In the genomic region with DNA sequence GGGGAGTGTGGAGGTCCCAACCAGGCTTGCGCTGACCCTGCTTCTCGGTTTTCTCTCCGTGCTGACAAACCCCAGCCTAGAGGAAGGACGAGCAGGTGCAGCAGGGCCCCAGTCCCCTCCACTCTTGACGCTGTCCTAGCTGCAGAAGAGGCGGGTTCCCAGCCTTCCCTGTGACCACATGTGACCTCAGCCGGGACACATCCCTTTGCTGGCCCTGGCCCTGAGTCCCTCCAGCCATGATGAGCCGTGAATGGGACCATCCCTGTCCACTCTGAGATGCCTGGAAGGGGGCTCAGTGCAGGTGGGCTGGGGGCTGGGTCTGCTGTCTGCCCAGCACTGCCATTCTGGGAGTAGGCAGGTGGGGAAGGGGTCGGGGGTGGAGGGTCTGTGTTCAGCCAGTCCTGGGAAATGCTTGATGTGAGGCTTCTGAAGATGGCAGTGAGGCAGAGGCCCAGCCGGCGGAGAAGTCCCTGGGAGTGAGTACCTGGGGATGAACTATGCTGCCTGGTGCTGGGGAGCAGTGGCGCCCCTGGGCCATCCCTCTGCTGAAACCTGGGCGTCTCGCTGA, we compare ENCODE assay signal across 8 cellular contexts. TPM values are rescaled to one million over a fixed set of nuclear protein-coding genes. Genes with fewer than 3 reads are reported as not detected.
DNase-seq lines count a peak whose midpoint lies in the region; ATAC-seq, FAIRE-seq and TF ChIP-seq lines count a peak whose summit lies in the region.

No MANE protein-coding gene starts in this region.

- H3K4me3 ChIP-seq in AG10803 (ENCODE audit: low read length), result peak overlapping the region; percentile 85
- H3K4me3 ChIP-seq in HFF-Myc (replicated peaks; ENCODE audit: low read depth, low read length), result peak overlapping the region; percentile 77
- H3K4me3 ChIP-seq in mucosa of stomach (ENCODE audit: low read length), result no peak overlapping the region
- H3K4me3 ChIP-seq in body of pancreas, result no peak overlapping the region
- H3K4me3 ChIP-seq in small intestine (ENCODE audit: low read depth in 1 of 2, low read length in 2 of 2), result no peak overlapping the region

- no peak for ATAC-seq in body of pancreas

- no peak for TF ChIP-seq CTCF in AG10803 (conservative IDR thresholded peaks at IDR 0.05; ENCODE audit: low read length)
- no peak for TF ChIP-seq CTCF in HFF-Myc (IDR thresholded peaks at IDR 0.05; ENCODE audit: low read depth, low read length, missing control alignments)
- no peak for TF ChIP-seq CTCF in brain (conservative IDR thresholded peaks at IDR 0.05)
- no peak for TF ChIP-seq CTCF in body of pancreas (IDR thresholded peaks at IDR 0.05)

- DNase-seq in AG10803 (ENCODE audit: low read depth) (no peak), HFF-Myc (ENCODE audit: extremely low read depth, low read depth) (no peak), glomerular visceral epithelial cell (ENCODE audit: extremely low spot score) (no peak), body of pancreas (no peak), small intestine (no peak)
- no peak for DNase-seq in activated effector memory CD4-positive, alpha-beta T cell treated with Interleukin-2 at 50 U/mL for 16 hours

- peaks cover 47% of the 10 kb centered on the region for H3K4me1 ChIP-seq in mucosa of stomach (ENCODE audit: control insufficient read depth, insufficient read depth, low read length)
- peaks cover 55% of the 10 kb centered on the region for H3K4me1 ChIP-seq in body of pancreas
- H3K4me1 ChIP-seq in small intestine (ENCODE audit: control insufficient read depth in 2 of 2, insufficient read depth in 1 of 2, low read depth in 1 of 2, low read length in 1 of 2), result peaks cover 2 to 22% of the 10 kb centered on the region in 2 donors

- H3K27ac ChIP-seq in body of pancreas, result peak overlapping the region in 1 of 4 donors; percentile 27
- H3K27ac ChIP-seq in small intestine (ENCODE audit: low read depth in 1 of 2, low read length in 1 of 2), result peak overlapping the region in 1 of 2 donors; percentile 89

- peak overlapping the region; percentile 15 for H3K9ac ChIP-seq in mucosa of stomach (ENCODE audit: low read length)

- H3K4me3 Mint-ChIP-seq in brain, result peak overlapping the region; percentile 95 to 98 (median 97)

- H3K9me3 ChIP-seq in mucosa of stomach (ENCODE audit: control insufficient read depth, low read length), result no peaks in the 10 kb centered on the region
- no peaks in the 10 kb centered on the region for H3K9me3 ChIP-seq in body of pancreas
- no peaks in the 10 kb centered on the region for H3K9me3 ChIP-seq in small intestine (ENCODE audit: control insufficient read depth, low read depth)

- intact Hi-C loops in body of pancreas (cut with DNase I), result no loop called here

- H3K36me3 Mint-ChIP-seq in brain, result no peaks in the 10 kb centered on the region

- H3K4me1 Mint-ChIP-seq in brain, result peaks cover 46% of the 10 kb centered on the region

- peaks cover 0 to 7% (median 0%) of the 10 kb centered on the region in 5 experiments for H3K9me3 Mint-ChIP-seq in brain

- WGBS in body of pancreas, 2 donors, result 25 to 39% methylated on average over 11 to 14 of the region's 14 CpGs
- 23 to 40% (median 25%) methylated on average over 13 to 14 of the region's 14 CpGs for WGBS in small intestine, 3 donors

- peaks cover 10% of the 10 kb centered on the region for H3K27me3 Mint-ChIP-seq in brain

- peaks cover 71% of the 10 kb centered on the region for H3K27me3 ChIP-seq in mucosa of stomach (ENCODE audit: control insufficient read depth, insufficient read depth, low read length)
- H3K27me3 ChIP-seq in body of pancreas, result peaks cover 8 to 17% of the 10 kb centered on the region in 2 donors
- peaks cover 0 to 1% of the 10 kb centered on the region in 2 donors for H3K27me3 ChIP-seq in small intestine (ENCODE audit: control insufficient read depth in 2 of 2, insufficient read depth in 2 of 2, low read length in 2 of 2)

- peak overlapping the region; percentile 94 to 99 (median 98) for H3K27ac Mint-ChIP-seq in brain

- TF ChIP-seq POLR2A in body of pancreas (IDR thresholded peaks at IDR 0.05), result no peak

- H3K36me3 ChIP-seq in mucosa of stomach (ENCODE audit: control insufficient read depth, insufficient read depth, low read length), result no peaks in the 10 kb centered on the region
- H3K36me3 ChIP-seq in body of pancreas (replicated peaks in 1 of 2; ENCODE audit: insufficient read depth in 1 of 2, low read depth in 2 of 2), result no peaks in the 10 kb centered on the region
- H3K36me3 ChIP-seq in small intestine (ENCODE audit: control insufficient read depth in 2 of 2, insufficient read depth in 2 of 2, low read length in 2 of 2), result no peaks in the 10 kb centered on the region

- FAIRE-seq in small intestine (lab: Jason Lieb, UNC), result no peak

RNA-seq across cellular contexts. Expression of gene TUBB3, which starts 1.9 kb away (rescaled TPM):
- 1,475 TPM for polyA plus RNA-seq in brain (ENCODE audit: insufficient read depth, low read depth, low replicate concordance)
- total RNA-seq in body of pancreas, result 1 to 10 TPM in 1 of 2 donors, not detected in 1; 2.9 TPM
- polyA plus RNA-seq in small intestine, result 10 to 100 TPM in 1 of 3 donors, 1 to 10 TPM in 1, under 1 TPM in 1; 0.89 to 42.0 (median 2.7) TPM

RNA-seq across cellular contexts. Expression of gene MC1R, which starts 2.6 kb away (rescaled TPM):
- polyA plus RNA-seq in brain (ENCODE audit: insufficient read depth, low read depth, low replicate concordance) (2.1 TPM), small intestine (1 to 10 TPM; 3.4 to 5.1 (median 4.3) TPM)
- total RNA-seq in body of pancreas, result 1 to 10 TPM; 3.6 TPM

RNA-seq across cellular contexts. Expression of gene DEF8, which starts 27.3 kb away (rescaled TPM):
- polyA plus RNA-seq in brain (ENCODE audit: insufficient read depth, low read depth, low replicate concordance), result 58.6 TPM
- 10 to 100 TPM; 51.6 to 80.8 TPM for total RNA-seq in body of pancreas
- polyA plus RNA-seq in small intestine, result 10 to 100 TPM; 18.3 to 33.2 (median 28.8) TPM

RNA-seq across cellular contexts. Expression of gene TCF25, which starts 47.8 kb away (rescaled TPM):
- 137 TPM for polyA plus RNA-seq in brain (ENCODE audit: insufficient read depth, low read depth, low replicate concordance)
- total RNA-seq in body of pancreas, result 100 to 1,000 TPM in 1 of 2 donors, 10 to 100 TPM in 1; 74.2 to 258 TPM
- 100 to 1,000 TPM; 130 to 356 (median 204) TPM for polyA plus RNA-seq in small intestine

Comparison
In these comparisons a context has a peak if more than half of its experiments do, and no peak if none do; other contexts are left out.
1. H3K4me3 ChIP-seq: peak in AG10803 (single experiment) and HFF-Myc (single experiment); none in mucosa of stomach (single experiment), body of pancreas (0 of 2) and small intestine (0 of 2).
2. RNA of gene TUBB3, which starts 1.9 kb away (polyA plus RNA-seq): 1,475 TPM in brain (single experiment); 0.89 to 42.0 TPM in small intestine; every median in the first group is over 10 times any median in the second.